ENCODE assay signal across 24 cellular contexts in the genomic region with DNA sequence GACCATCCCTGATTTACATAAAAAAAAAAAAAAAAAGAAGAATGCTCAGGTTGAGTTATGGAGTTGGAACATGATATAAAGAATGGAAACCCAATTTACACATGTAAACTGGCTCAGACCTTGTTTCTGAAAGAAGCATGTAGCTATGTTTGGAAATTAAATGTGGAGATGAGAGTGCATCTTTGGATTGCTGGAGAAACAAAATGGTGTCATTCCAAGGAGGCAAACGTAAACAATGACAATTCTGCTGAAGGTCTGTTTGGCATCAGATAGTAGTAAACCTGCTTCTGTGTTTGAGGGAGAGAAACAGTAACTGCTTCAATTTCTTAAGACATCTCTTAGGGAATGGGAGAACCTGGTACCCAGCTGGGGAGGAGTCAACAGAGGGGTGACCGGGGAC. TPM values are rescaled to one million over a fixed set of nuclear protein-coding genes. Genes with fewer than 3 reads are reported as not detected.
A peak's percentile ranks its signal among the peaks of the same experiment; 100 is the strongest.
DNase-seq lines count a peak whose midpoint lies in the region; ATAC-seq, FAIRE-seq and TF ChIP-seq lines count a peak whose summit lies in the region.
"Had no signal": no experiment of that assay in that cellular context is flagged by ENCODE, and none has a peak within 500 bp of the region (broad histone marks: within the 10 kb centered on the region; RNA-seq: fewer than 3 reads in every experiment).

No MANE protein-coding gene starts in this region.

- peaks cover 49% of the 10 kb centered on the region for H3K36me3 ChIP-seq in NT2/D1 (ENCODE audit: insufficient read depth, insufficient read length, low read length)
- H3K36me3 ChIP-seq in ectodermal cell (ENCODE audit: control insufficient read depth, insufficient read depth, low read length): no peaks in the 10 kb centered on the region
- peaks cover 11% of the 10 kb centered on the region for H3K36me3 ChIP-seq in mesodermal cell (ENCODE audit: control insufficient read depth, insufficient read depth, low read length)
- H3K36me3 ChIP-seq in skeletal muscle tissue (ENCODE audit: control insufficient read depth in 3 of 3, insufficient read depth in 3 of 3, low read length in 3 of 3): peaks cover 17 to 27% (median 24%) of the 10 kb centered on the region in 3 donors

- H3K4me3 ChIP-seq in NT2/D1 (ENCODE audit: insufficient read length, low read depth) (peak overlapping the region; percentile 70), ectodermal cell (ENCODE audit: insufficient read depth, low read depth, low read length) (peak overlapping the region; percentile 36), mesodermal cell (ENCODE audit: extremely low read depth, insufficient read depth, low read length, poor library complexity, severe bottlenecking) (no peak overlapping the region), skeletal muscle tissue (ENCODE audit: low read length in 3 of 3) (no peak overlapping the region)
- H3K4me3 ChIP-seq: GM23248, pancreas had no signal

- 25 to 27% methylated on average over 2 of the region's 2 CpGs for WGBS in ectodermal cell, 2 experiments
- WGBS in mesodermal cell (ENCODE audit: insufficient coverage in 2 of 2), 2 experiments: 43 to 46% methylated on average over 2 of the region's 2 CpGs

- TF ChIP-seq POLR2A in GM12892 (IDR thresholded peaks at IDR 0.05; ENCODE audit: low read depth, low read length): no peak

- no peaks in the 10 kb centered on the region for H3K9me3 ChIP-seq in NT2/D1 (ENCODE audit: insufficient read depth, low read length)
- no peaks in the 10 kb centered on the region for H3K9me3 ChIP-seq in ectodermal cell (ENCODE audit: control insufficient read depth, low read length)
- no peaks in the 10 kb centered on the region for H3K9me3 ChIP-seq in mesodermal cell (ENCODE audit: control insufficient read depth, low read length)
- H3K9me3 ChIP-seq in skeletal muscle tissue (ENCODE audit: control insufficient read depth in 3 of 3, low read length in 3 of 3): no peaks in the 10 kb centered on the region
- H3K9me3 ChIP-seq: pancreas had no signal

- FAIRE-seq in GM12892 (lab: Jason Lieb, UNC): no peak
- FAIRE-seq: bronchial epithelial cell, G401.6, pancreas had no signal

- H3K27me3 ChIP-seq in NT2/D1 (ENCODE audit: insufficient read depth, insufficient read length): no peaks in the 10 kb centered on the region
- H3K27me3 ChIP-seq in ectodermal cell (ENCODE audit: control insufficient read depth, insufficient read depth, low read length, poor library complexity, severe bottlenecking): no peaks in the 10 kb centered on the region
- no peaks in the 10 kb centered on the region for H3K27me3 ChIP-seq in skeletal muscle tissue (ENCODE audit: control insufficient read depth in 3 of 3, insufficient read depth in 3 of 3, low read length in 3 of 3)
- H3K27me3 ChIP-seq: pancreas had no signal

- peaks cover 21% of the 10 kb centered on the region for H3K4me1 ChIP-seq in NT2/D1 (ENCODE audit: insufficient read depth, insufficient read length)
- H3K4me1 ChIP-seq in ectodermal cell (ENCODE audit: control insufficient read depth, insufficient read depth, low read length): peaks cover 30% of the 10 kb centered on the region
- peaks cover 20% of the 10 kb centered on the region for H3K4me1 ChIP-seq in mesodermal cell (ENCODE audit: control insufficient read depth, insufficient read depth, low read length, poor library complexity, severe bottlenecking)
- H3K4me1 ChIP-seq in skeletal muscle tissue (ENCODE audit: control insufficient read depth in 3 of 3, insufficient read depth in 3 of 3, low read length in 3 of 3): peaks cover 25 to 44% (median 42%) of the 10 kb centered on the region in 3 donors
- H3K4me1 ChIP-seq: foreskin keratinocyte, pancreas had no signal

- peak overlapping the region; percentile 92 for H3K9ac ChIP-seq in NT2/D1 (ENCODE audit: insufficient read length, low read depth)
- H3K9ac ChIP-seq in skeletal muscle tissue (ENCODE audit: low read depth in 1 of 3, low read length in 3 of 3): peak overlapping the region in 2 of 3 donors; percentile 4 to 55
- H3K9ac ChIP-seq: GM23248 had no signal

- H3K27ac ChIP-seq in ectodermal cell (ENCODE audit: insufficient read depth, low read depth, low read length, poor library complexity, severe bottlenecking) (peak overlapping the region; percentile 97), mesodermal cell (ENCODE audit: low read depth, low read length, severe bottlenecking) (peak overlapping the region; percentile 87), skeletal muscle tissue (ENCODE audit: low read depth, low read length) (no peak overlapping the region)
- H3K27ac ChIP-seq: foreskin keratinocyte, GM23248, pancreas had no signal

- DNase-seq in NT2/D1 (ENCODE audit: low read depth, low spot score) (no peak), GM12892 (ENCODE audit: insufficient read length) (no peak), amniotic stem cell (lab: John Stamatoyannopoulos, UW) (no peak), NCI-H1105 (lab: John Stamatoyannopoulos, UW) (no peak)
- DNase-seq: activated CD4-positive, alpha-beta T cell treated with anti-CD3 and anti-CD28 coated beads, Interleukin-2, amount 10 ng/mL, durations not matched to agents 7 days and 5 days; activated CD8-positive, alpha-beta memory T cell treated with anti-CD3 and anti-CD28 coated beads, Interleukin-2, amount 50 U/mL, for 4 hours; activated effector memory CD4-positive, alpha-beta T cell treated with Interleukin-2 at 50 U/mL for 16 hours; activated naive CD8-positive, alpha-beta T cell treated with anti-CD3 and anti-CD28 coated beads, Interleukin-2, amount 50 U/mL, for 24 hours; dermis blood vessel endothelial cell; erythroblast; GM23248; Karpas-422; NCI-H1048; NCI-H1930; stimulated activated CD4-positive, alpha-beta T cell treated with anti-CD3 and anti-CD28 coated beads, Interleukin-2, amount 100 ng/mL, for 24 hours; stimulated activated naive CD4-positive, alpha-beta T cell treated with Interleukin-2 at 50 U/mL for 16 hours had no signal

- no peak for ATAC-seq in HG03342 (IDR thresholded peaks at IDR 0.05; ENCODE audit: unreplicated experiment)
- ATAC-seq: activated naive CD8-positive, alpha-beta T cell treated with anti-CD3 and anti-CD28 coated beads, Interleukin-2, amount 50 U/mL, for 24 hours had no signal

RNA-seq across cellular contexts. Expression of gene GPRC5B, which starts 23.6 kb away (rescaled TPM):
- polyA plus RNA-seq in ectodermal cell (2013, experiment 1 of 4): 41.5 TPM
- 49.6 TPM for polyA plus RNA-seq in ectodermal cell (2013, experiment 2 of 4)
- polyA plus RNA-seq in ectodermal cell (2013, experiment 3 of 4): 36.9 TPM
- 41.6 TPM for polyA plus RNA-seq in ectodermal cell (2013, experiment 4 of 4)
- 23.8 TPM for polyA plus RNA-seq in mesodermal cell (2013, experiment 1 of 2)
- 16.4 TPM for polyA plus RNA-seq in mesodermal cell (2013, experiment 2 of 2)
- total RNA-seq in skeletal muscle tissue: 38.6 TPM
- polyA plus RNA-seq in GM12892 (2012; ENCODE audit: missing spikeins): 0.34 TPM
- total RNA-seq: GM23248 had no signal

Comparison
In these comparisons a context has a peak if more than half of its experiments do, and no peak if none do; other contexts are left out.
1. H3K4me3 ChIP-seq: peak in NT2/D1 (single experiment) and ectodermal cell (single experiment); none in mesodermal cell (single experiment) and skeletal muscle tissue (0 of 3).